Comparison of ENCODE assay signal across 19 cellular contexts in the genomic region with DNA sequence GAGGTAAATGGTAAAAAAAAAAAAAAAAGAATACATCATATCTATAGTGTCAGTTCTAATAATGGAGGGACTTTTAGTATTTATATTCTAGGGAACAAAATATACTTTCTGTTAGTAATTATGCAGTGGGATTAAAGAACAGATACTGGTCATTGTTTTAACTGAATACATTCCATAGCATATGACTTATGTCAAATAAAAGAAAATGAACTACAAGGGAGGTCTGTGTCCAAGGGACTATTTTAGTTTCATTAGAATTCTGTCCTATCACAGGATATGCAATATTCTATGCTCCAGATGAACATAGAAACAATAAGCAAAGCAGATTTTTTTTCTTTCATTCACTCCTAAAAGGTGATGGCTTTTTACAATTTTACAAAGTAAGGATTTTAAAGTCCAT.
"Had no signal": no experiment of that assay in that cellular context is flagged by ENCODE, and none has a peak within 500 bp of the region (broad histone marks: within the 10 kb centered on the region; RNA-seq: fewer than 3 reads in every experiment).

No MANE protein-coding gene starts in this region.

- H3K27ac ChIP-seq: RWPE1 had no signal

- ATAC-seq: HepG2, Panc1, SK-N-SH treated with all-trans-retinoic acid at 6 μM for 48 hours had no signal

- DNase-seq: IMR-90, KG1, MM.1S, NCI-H1092 treated with DMSO at 0.1 percent for 48 hours, NCI-H1436, NCI-H187, NCI-H2029, NCI-H2081 treated with DMSO at 0.1 percent for 48 hours, NCI-H2171, NCI-H226, NCI-H510A, NCI-H524 treated with DMSO at 0.1 percent for 48 hours, NCI-H69, NCI-H774, SHP77 had no signal

- FAIRE-seq: HepG2 had no signal
